31 cellular contexts compared by ENCODE assay signal in the genomic region with DNA sequence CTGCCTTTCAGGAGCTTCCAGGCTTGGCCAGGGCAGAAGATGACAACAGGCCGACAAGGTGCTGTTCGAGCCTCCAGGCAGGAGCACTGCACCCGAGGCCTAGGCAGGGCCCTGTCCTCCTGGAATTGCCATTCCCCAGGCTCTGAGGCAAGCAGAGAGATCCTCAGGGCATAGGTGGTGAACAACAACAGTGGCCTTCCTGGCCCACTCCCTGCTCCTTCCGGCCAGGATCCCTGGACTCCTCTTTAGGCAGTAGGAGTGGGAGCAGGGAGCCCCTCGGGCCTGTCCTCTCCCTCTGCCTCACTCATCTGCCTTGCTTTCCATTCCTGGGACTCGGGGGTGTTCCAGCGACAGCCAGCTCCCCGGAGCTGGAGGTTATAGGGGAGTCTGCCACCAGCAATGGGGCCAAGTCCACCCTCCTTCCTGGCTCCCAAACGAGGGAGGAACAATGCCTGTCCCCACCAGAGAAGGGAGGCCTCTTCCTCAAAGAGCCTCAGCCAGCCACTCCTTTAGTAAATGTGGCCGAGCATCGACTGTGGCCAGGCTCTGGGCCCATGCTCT.
"Had no signal": no experiment of that assay in that cellular context is flagged by ENCODE, and none has a peak within 500 bp of the region (broad histone marks: within the 10 kb centered on the region; RNA-seq: fewer than 3 reads in every experiment).

No MANE protein-coding gene starts in this region.

- H3K27ac Mint-ChIP-seq: dendritic cell treated with granulocyte-macrophage colony-stimulating factor and Interleukin-4, amounts not matched to agents 40 ng/mL and 50 ng/mL, for 4 days; endodermal cell; progenitor cell of endocrine pancreas; stimulated activated memory B cell treated with anti-CD40 and anti-IgM and Interleukin-4, amounts not matched to agents 10 μg/mL and 1 μg/mL and 100 μg/mL, for 72 hours; stimulated activated naive CD8-positive, alpha-beta T cell treated with anti-CD3 and anti-CD28 coated beads, Interleukin-15, amount 100 ng/mL, for 72 hours; T-helper 1 cell treated with Interleukin-12 subunit alpha and Interleukin-12 subunit beta and Interleukin-4 antibody, amounts not matched to agents 30 μg/mL and 1 μg/mL, for 36 hours had no signal

- H3K27ac ChIP-seq: left lung, WERI-Rb-1 had no signal

- H3K4me3 ChIP-seq: left lung, lung, mucosa of descending colon had no signal

- H3K9me3 ChIP-seq: mucosa of descending colon had no signal

- DNase-seq: activated CD4-positive, alpha-beta T cell treated with anti-CD3 and anti-CD28 coated beads for 48 hours; activated CD4-positive, alpha-beta T cell treated with anti-CD3 and anti-CD28 coated beads, Interleukin-2, amount 50 U/mL, for 48 hours; activated CD8-positive, alpha-beta memory T cell treated with anti-CD3 and anti-CD28 coated beads, Interleukin-2, amount 50 U/mL, for 4 hours; activated gamma-delta T cell; activated naive CD4-positive, alpha-beta T cell treated with anti-CD3 and anti-CD28 coated beads, Interleukin-2, amount 50 U/mL, for 16 hours; activated T-cell treated with anti-CD3 and anti-CD28 coated beads, Interleukin-2, amount 50 U/mL, for 1 hour; amniotic stem cell; caudate nucleus; endodermal cell; foreskin fibroblast; hypothalamus; mesendoderm; mucosa of descending colon; small intestine; stimulated activated CD4-positive, alpha-beta T cell treated with anti-CD3 and anti-CD28 coated beads, Interleukin-1b, Interleukin-23, amount 100 ng/mL, for 48 hours; stimulated activated CD4-positive, alpha-beta T cell treated with anti-CD3 and anti-CD28 coated beads, Interleukin-4, amount 100 ng/mL, for 4 hours; stimulated activated CD8-positive, alpha-beta memory T cell treated with anti-CD3 and anti-CD28 coated beads, Interleukin-4, amount 100 ng/mL, for 48 hours; stimulated activated naive CD8-positive, alpha-beta T cell treated with anti-CD3 and anti-CD28 coated beads, Interleukin-15, amount 100 ng/mL, for 72 hours; substantia nigra; SW 1271; T-helper 9 cell; WERI-Rb-1 had no signal

- ATAC-seq: activated CD4-positive, CD25-positive, alpha-beta regulatory T cell treated with anti-CD3 and anti-CD28 coated beads, Interleukin-2, amount 50 U/mL, for 24 hours; esophagus mucosa; left lung; mucosa of descending colon; sciatic nerve; stimulated activated memory B cell treated with anti-CD40 and anti-IgM and Interleukin-4, amounts not matched to agents 10 μg/mL and 1 μg/mL and 100 μg/mL, for 72 hours; stimulated activated naive CD8-positive, alpha-beta T cell treated with anti-CD3 and anti-CD28 coated beads, Interleukin-15, amount 100 ng/mL, for 72 hours had no signal

- H3K4me3 Mint-ChIP-seq: dendritic cell treated with granulocyte-macrophage colony-stimulating factor and Interleukin-4, amounts not matched to agents 40 ng/mL and 50 ng/mL, for 4 days; endodermal cell; stimulated activated memory B cell treated with anti-CD40 and anti-IgM and Interleukin-4, amounts not matched to agents 10 μg/mL and 1 μg/mL and 100 μg/mL, for 72 hours; T-helper 1 cell treated with Interleukin-12 subunit alpha and Interleukin-12 subunit beta and Interleukin-4 antibody, amounts not matched to agents 30 μg/mL and 1 μg/mL, for 36 hours had no signal

- H3K36me3 ChIP-seq: left lung, WERI-Rb-1 had no signal
